ENCODE assay signal across 10 cellular contexts in the genomic region with DNA sequence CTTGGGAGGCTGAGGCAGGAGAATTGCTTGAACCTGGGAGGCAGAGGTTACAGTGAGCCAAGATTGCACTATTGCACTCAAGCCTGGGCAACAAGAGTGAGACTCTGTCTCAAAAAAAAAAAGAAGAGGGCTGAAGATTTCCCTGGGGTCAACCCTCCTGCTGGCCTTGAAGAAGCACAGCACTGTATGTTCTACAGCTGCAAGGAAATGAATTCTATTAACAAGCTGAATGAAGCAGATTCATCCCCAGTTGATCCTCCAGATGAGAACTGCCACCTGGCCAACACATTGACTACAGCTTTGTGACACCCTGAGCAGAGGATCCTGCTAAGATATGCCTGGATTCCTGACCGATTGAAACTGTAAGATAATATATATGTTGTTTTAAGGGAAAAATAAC.
DNase-seq lines count a peak whose midpoint lies in the region; ATAC-seq and TF ChIP-seq lines count a peak whose summit lies in the region.
"Had no signal": no experiment of that assay in that cellular context is flagged by ENCODE, and none has a peak within 500 bp of the region (broad histone marks: within the 10 kb centered on the region; RNA-seq: fewer than 3 reads in every experiment).

No MANE protein-coding gene starts in this region.

- BruUV-seq in Calu3 (replicated peaks; lab: Mats Ljungman, UMichigan) (TSS peak; percentile 64), PC-9 (replicated peaks; lab: Mats Ljungman, UMichigan) (TSS peak; percentile 57)

- no peak for TF ChIP-seq POLR2A in esophagus muscularis mucosa (IDR thresholded peaks at IDR 0.05; ENCODE audit: low read depth)

- H3K4me2 ChIP-seq in PC-9 (peak overlapping the region; percentile 86), skeletal muscle satellite cell (ENCODE audit: low read length) (peak overlapping the region; percentile 68)

- H3K27me3 Mint-ChIP-seq in Calu3 (ENCODE audit: unreplicated experiment), result no peaks in the 10 kb centered on the region

- H3K9ac ChIP-seq in skeletal muscle satellite cell (ENCODE audit: low read depth, low read length), result peak overlapping the region; percentile 68

- H3K27me3 ChIP-seq in PC-9 (ENCODE audit: insufficient read depth, low read depth), result no peaks in the 10 kb centered on the region
- no peaks in the 10 kb centered on the region for H3K27me3 ChIP-seq in esophagus muscularis mucosa
- H3K27me3 ChIP-seq in skeletal muscle satellite cell (ENCODE audit: control insufficient read depth, insufficient read depth, low read length), result no peaks in the 10 kb centered on the region

- no peak for TF ChIP-seq EP300 in esophagus muscularis mucosa (IDR thresholded peaks at IDR 0.05)

- H3K27ac ChIP-seq in PC-9 (peak overlapping the region; percentile 96), esophagus muscularis mucosa (replicated peaks in 1 of 4) (peak overlapping the region; percentile 36 to 73 (median 60))

- no peaks in the 10 kb centered on the region for H3K36me3 ChIP-seq in PC-9 (ENCODE audit: low read depth)
- H3K36me3 ChIP-seq in esophagus muscularis mucosa, result no peaks in the 10 kb centered on the region
- no peaks in the 10 kb centered on the region for H3K36me3 ChIP-seq in skeletal muscle satellite cell (ENCODE audit: insufficient read depth, low read length)

- 90% methylated on average over 1 of the region's 1 CpG for WGBS in esophagus muscularis mucosa

- no peaks in the 10 kb centered on the region for H3K79me2 ChIP-seq in PC-9 (ENCODE audit: low read depth)

- POLR2A ChIA-PET in PC-9 (lab: Charles Lee; ENCODE audit: unreplicated experiment), result interaction anchor here (0.5 to 1.0 kb wide), 5 partner anchors 18 to 910 kb away, joined by 5 to 9 read pairs (median 7); no protein-coding TSS in a partner anchor

- H3K27ac Mint-ChIP-seq in Calu3 (ENCODE audit: unreplicated experiment), result peak overlapping the region; percentile 94

- peaks cover 26% of the 10 kb centered on the region for H3F3A ChIP-seq in PC-9 (ENCODE audit: insufficient read depth, low read depth)

- CTCF ChIA-PET in Calu3 (lab: Charles Lee) (interaction anchor here (0.9 to 1.4 kb wide), 5 partner anchors 18 to 92 kb away, joined by 3 to 10 read pairs (median 5); no protein-coding TSS in a partner anchor), PC-9 (lab: Charles Lee) (no interaction called here)

- H3K4me3 ChIP-seq in PC-9 (peak overlapping the region; percentile 52; the same call in 1 of the 2 replicates), esophagus muscularis mucosa (no peak overlapping the region), skeletal muscle satellite cell (ENCODE audit: low read length) (peak overlapping the region; percentile 16)

- peaks cover 58% of the 10 kb centered on the region for H3K4me1 Mint-ChIP-seq in Calu3 (ENCODE audit: low read depth, unreplicated experiment)

- H3K4me1 ChIP-seq in PC-9 (replicated peaks; ENCODE audit: insufficient read depth) (peaks cover 37% of the 10 kb centered on the region), esophagus muscularis mucosa (peaks cover 6 to 32% (median 17%) of the 10 kb centered on the region in 4 donors), skeletal muscle satellite cell (ENCODE audit: control insufficient read depth, insufficient read depth, low read length) (peaks cover 53% of the 10 kb centered on the region)

- no peak for ATAC-seq in HG02840 (IDR thresholded peaks at IDR 0.05; ENCODE audit: low FRiP score, unreplicated experiment)

- peaks cover 3% of the 10 kb centered on the region for H3K9me3 Mint-ChIP-seq in Calu3 (ENCODE audit: low read depth, unreplicated experiment)

- H2AFZ ChIP-seq in PC-9, result peak overlapping the region; percentile 76

- H4K20me1 ChIP-seq in PC-9 (ENCODE audit: insufficient read depth), result no peaks in the 10 kb centered on the region

- H3K4me3 Mint-ChIP-seq in Calu3 (ENCODE audit: low read depth, unreplicated experiment), result peak overlapping the region; percentile 48

- H3K9me3 ChIP-seq in PC-9 (ENCODE audit: insufficient read depth, low read depth), result peaks cover 6% of the 10 kb centered on the region; the same call in 1 of the 2 replicates
- H3K9me3 ChIP-seq in esophagus muscularis mucosa, result no peaks in the 10 kb centered on the region
- no peaks in the 10 kb centered on the region for H3K9me3 ChIP-seq in skeletal muscle satellite cell (replicated peaks; ENCODE audit: low read length)

- intact Hi-C loops in Calu3 (cut with micrococcal nuclease; ENCODE audit: unreplicated experiment), result loop anchor here (2.0 kb wide), 2 partner anchors 19 to 31 kb away; a partner anchor contains a TSS
- intact Hi-C loops in PC-9 (cut with micrococcal nuclease; ENCODE audit: unreplicated experiment), result loop anchor here (1.0 to 2.0 kb wide), 2 partner anchors 18 to 131 kb away; no protein-coding TSS in a partner anchor
- intact Hi-C loops in esophagus muscularis mucosa (cut with DNase I), result no loop called here

- peaks cover 20% of the 10 kb centered on the region for H3K36me3 Mint-ChIP-seq in Calu3 (ENCODE audit: insufficient read depth, unreplicated experiment)

- no peaks in the 10 kb centered on the region for H3K9me2 ChIP-seq in PC-9 (ENCODE audit: insufficient read depth)

- TF ChIP-seq CTCF in Calu3 (IDR thresholded peaks at IDR 0.05; ENCODE audit: unreplicated experiment), result no peak
- TF ChIP-seq CTCF in PC-9 (conservative IDR thresholded peaks at IDR 0.05), result no peak
- TF ChIP-seq CTCF in esophagus muscularis mucosa (IDR thresholded peaks at IDR 0.05), result no peak

- DNase-seq in Calu3, result no peak
- no peak for DNase-seq in PC-9
- DNase-seq in esophagus muscularis mucosa (ENCODE audit: extremely low spot score), result no peak
- DNase-seq in NCI-H2171 (lab: John Stamatoyannopoulos, UW), result no peak
- no peak for DNase-seq in cerebellum (ENCODE audit: low spot score)
- DNase-seq: activated CD4-positive, alpha-beta T cell treated with anti-CD3 and anti-CD28 coated beads for 4 hours; NCI-H2029; stimulated activated naive CD4-positive, alpha-beta T cell had no signal

Comparison
In these comparisons a context has a peak if more than half of its experiments do, and no peak if none do; other contexts are left out.
1. H3K4me3 ChIP-seq: peak in PC-9 (single experiment) and skeletal muscle satellite cell (single experiment); none in esophagus muscularis mucosa (0 of 4).